Comparison of ENCODE assay signal across 19 cellular contexts in genomic region chr16:21957687-21958346, GRCh38. TPM values are rescaled to one million over a fixed set of nuclear protein-coding genes. Genes with fewer than 3 reads are reported as not detected.
DNase-seq lines count a peak whose midpoint lies in the region; ATAC-seq and TF ChIP-seq lines count a peak whose summit lies in the region.
"Had no signal": no experiment of that assay in that cellular context is flagged by ENCODE, and none has a peak within 500 bp of the region (broad histone marks: within the 10 kb centered on the region; RNA-seq: fewer than 3 reads in every experiment).

No MANE protein-coding gene starts in this region.

- no peak overlapping the region for H3K27ac Mint-ChIP-seq in CD4-positive, alpha-beta T cell
- peak overlapping the region; percentile 12 for H3K27ac Mint-ChIP-seq in CD8-positive, alpha-beta T cell
- peak overlapping the region; percentile 15 for H3K27ac Mint-ChIP-seq in activated T-helper 1 cell treated with anti-CD3 and anti-CD28 coated beads, Interleukin-12 subunit alpha, Interleukin-12 subunit beta, Interleukin-2, Interleukin-4 antibody, amounts not matched to agents 30 ng/mL and 10 ng/mL and 1 ng/mL, durations not matched to agents 14 hours and 24 hours and 36 hours
- peak overlapping the region in 3 of 9 donors; percentile 2 to 49 (median 21) for H3K27ac Mint-ChIP-seq in naive thymus-derived CD4-positive, alpha-beta T cell
- no peak overlapping the region for H3K27ac Mint-ChIP-seq in chondrocyte (ENCODE audit: unreplicated experiment)
- H3K27ac Mint-ChIP-seq: HFFc6 had no signal

- H3K4me1 Mint-ChIP-seq in CD4-positive, alpha-beta T cell (ENCODE audit: low read depth), result peaks cover 36% of the 10 kb centered on the region
- H3K4me1 Mint-ChIP-seq in CD8-positive, alpha-beta T cell (ENCODE audit: low read depth), result peaks cover 44% of the 10 kb centered on the region
- H3K4me1 Mint-ChIP-seq in activated T-helper 1 cell treated with anti-CD3 and anti-CD28 coated beads, Interleukin-12 subunit alpha, Interleukin-12 subunit beta, Interleukin-2, Interleukin-4 antibody, amounts not matched to agents 30 ng/mL and 10 ng/mL and 1 ng/mL, durations not matched to agents 14 hours and 24 hours and 36 hours (ENCODE audit: low read depth), result peaks cover 32% of the 10 kb centered on the region
- peaks cover 28 to 54% (median 42%) of the 10 kb centered on the region in 7 donors for H3K4me1 Mint-ChIP-seq in naive thymus-derived CD4-positive, alpha-beta T cell
- peaks cover 16% of the 10 kb centered on the region for H3K4me1 Mint-ChIP-seq in chondrocyte (ENCODE audit: low read depth)

- TF ChIP-seq CTCF in CD4-positive, alpha-beta T cell (IDR thresholded peaks at IDR 0.05), result no peak
- TF ChIP-seq CTCF in CD8-positive, alpha-beta T cell (IDR thresholded peaks at IDR 0.05), result no peak
- TF ChIP-seq CTCF in chondrocyte (IDR thresholded peaks at IDR 0.05), result no peak

- no peaks in the 10 kb centered on the region for H3K9me3 Mint-ChIP-seq in CD4-positive, alpha-beta T cell
- H3K9me3 Mint-ChIP-seq in CD8-positive, alpha-beta T cell, result no peaks in the 10 kb centered on the region
- H3K9me3 Mint-ChIP-seq in activated T-helper 1 cell treated with anti-CD3 and anti-CD28 coated beads, Interleukin-12 subunit alpha, Interleukin-12 subunit beta, Interleukin-2, Interleukin-4 antibody, amounts not matched to agents 30 ng/mL and 10 ng/mL and 1 ng/mL, durations not matched to agents 14 hours and 24 hours and 36 hours, result no peaks in the 10 kb centered on the region
- peaks cover 0 to 1% (median 0%) of the 10 kb centered on the region in 11 donors for H3K9me3 Mint-ChIP-seq in naive thymus-derived CD4-positive, alpha-beta T cell
- H3K9me3 Mint-ChIP-seq in chondrocyte (ENCODE audit: low read depth), result no peaks in the 10 kb centered on the region
- H3K9me3 Mint-ChIP-seq: HFFc6 had no signal

- H3K36me3 ChIP-seq in CD8-positive, alpha-beta T cell (ENCODE audit: insufficient read depth, low read length), result peaks cover 50% of the 10 kb centered on the region
- peaks cover 23 to 58% (median 39%) of the 10 kb centered on the region in 3 experiments for H3K36me3 ChIP-seq in naive thymus-derived CD4-positive, alpha-beta T cell (ENCODE audit: control insufficient read depth in 2 of 3, insufficient read depth in 3 of 3, low read length in 3 of 3)
- H3K36me3 ChIP-seq in HAP-1 (replicated peaks), result peaks cover 58% of the 10 kb centered on the region

- peaks cover 18% of the 10 kb centered on the region for H3K4me1 ChIP-seq in CD8-positive, alpha-beta T cell (ENCODE audit: insufficient read depth, low read length)
- H3K4me1 ChIP-seq in naive thymus-derived CD4-positive, alpha-beta T cell (ENCODE audit: control insufficient read depth in 2 of 2, insufficient read depth in 2 of 2, low read length in 2 of 2), result peaks cover 13% of the 10 kb centered on the region in 2 donors
- peaks cover 4% of the 10 kb centered on the region; the same call in 1 of the 2 replicates for H3K4me1 ChIP-seq in HAP-1
- H3K4me1 ChIP-seq: SJCRH30 had no signal

- no peak overlapping the region for H3K4me3 ChIP-seq in CD8-positive, alpha-beta T cell (ENCODE audit: low read depth, low read length)
- no peak overlapping the region for H3K4me3 ChIP-seq in naive thymus-derived CD4-positive, alpha-beta T cell (ENCODE audit: low read length)
- H3K4me3 ChIP-seq in HAP-1, result no peak overlapping the region
- H3K4me3 ChIP-seq: K562, MG63, SJCRH30 had no signal

- H3K27ac ChIP-seq in CD4-positive, alpha-beta T cell (ENCODE audit: low read depth, low read length), result no peak overlapping the region
- H3K27ac ChIP-seq in CD8-positive, alpha-beta T cell (ENCODE audit: low read depth, low read length), result no peak overlapping the region
- H3K27ac ChIP-seq in naive thymus-derived CD4-positive, alpha-beta T cell (ENCODE audit: low read depth, low read length), result peak overlapping the region; percentile 3
- H3K27ac ChIP-seq: RWPE1, SJCRH30 had no signal

- H3K27me3 Mint-ChIP-seq in CD4-positive, alpha-beta T cell, result no peaks in the 10 kb centered on the region
- H3K27me3 Mint-ChIP-seq in CD8-positive, alpha-beta T cell (ENCODE audit: low read depth), result no peaks in the 10 kb centered on the region
- no peaks in the 10 kb centered on the region for H3K27me3 Mint-ChIP-seq in activated T-helper 1 cell treated with anti-CD3 and anti-CD28 coated beads, Interleukin-12 subunit alpha, Interleukin-12 subunit beta, Interleukin-2, Interleukin-4 antibody, amounts not matched to agents 30 ng/mL and 10 ng/mL and 1 ng/mL, durations not matched to agents 14 hours and 24 hours and 36 hours (ENCODE audit: insufficient read depth)
- no peaks in the 10 kb centered on the region for H3K27me3 Mint-ChIP-seq in naive thymus-derived CD4-positive, alpha-beta T cell
- no peaks in the 10 kb centered on the region for H3K27me3 Mint-ChIP-seq in chondrocyte (ENCODE audit: low read depth)

- intact Hi-C loops in CD4-positive, alpha-beta T cell (cut with DNase I, micrococcal nuclease), result loop anchor here in 1 of 2 experiments (10.0 kb wide), 1 partner anchor 1597 kb away; the partner anchor contains the start of genes EARS2 and UBFD1
- intact Hi-C loops in CD8-positive, alpha-beta T cell (cut with DNase I, micrococcal nuclease), result loop anchor here in 1 of 2 experiments (2.0 to 10.0 kb wide), 3 partner anchors 19 to 1597 kb away; partner anchors contain the start of genes EARS2, UBFD1 and USP31
- intact Hi-C loops in activated T-helper 1 cell treated with anti-CD3 and anti-CD28 coated beads, Interleukin-12 subunit alpha, Interleukin-12 subunit beta, Interleukin-2, Interleukin-4 antibody, amounts not matched to agents 30 ng/mL and 10 ng/mL and 1 ng/mL, durations not matched to agents 14 hours and 24 hours and 36 hours (cut with micrococcal nuclease), result no loop called here
- intact Hi-C loops in naive thymus-derived CD4-positive, alpha-beta T cell (cut with micrococcal nuclease), result loop anchor here in 1 of 2 donors (10.0 kb wide), 2 partner anchors 293 to 453 kb away; partner anchors contain the start of gene OTOA

- CTCF ChIA-PET in CD4-positive, alpha-beta T cell (lab: Charles Lee), result interaction anchor here (0.6 to 0.9 kb wide), 2 partner anchors 52 to 231 kb away, joined by 3 read pairs; no protein-coding TSS in a partner anchor
- CTCF ChIA-PET in CD8-positive, alpha-beta T cell (lab: Charles Lee), result interaction anchor here (2.0 kb wide), 1 partner anchor 11 kb away, joined by 4 read pairs; no protein-coding TSS in a partner anchor
- CTCF ChIA-PET in naive thymus-derived CD4-positive, alpha-beta T cell (lab: Charles Lee), result no interaction called here

- no peak for DNase-seq in CD4-positive, alpha-beta T cell
- no peak for DNase-seq in CD8-positive, alpha-beta T cell
- DNase-seq in activated T-helper 1 cell treated with anti-CD3 and anti-CD28 coated beads, Interleukin-12 subunit alpha, Interleukin-12 subunit beta, Interleukin-2, Interleukin-4 antibody, amounts not matched to agents 30 ng/mL and 10 ng/mL and 1 ng/mL, durations not matched to agents 14 hours and 24 hours and 36 hours (ENCODE audit: low spot score), result no peak
- DNase-seq in naive thymus-derived CD4-positive, alpha-beta T cell, result no peak
- DNase-seq in KBM-7 (no peak), HAP-1 (ENCODE audit: low spot score in 2 of 2) (no peak), chondrocyte (ENCODE audit: low spot score) (no peak)
- DNase-seq: COR-L47, GOT3, HFFc6, MG63, NCI-H1092 treated with DMSO at 0.1 percent for 48 hours, NCI-H1694 treated with DMSO at 0.1 percent for 48 hours, NCI-H446, SJCRH30 had no signal

- POLR2A ChIA-PET in CD4-positive, alpha-beta T cell (lab: Charles Lee), result no interaction called here
- POLR2A ChIA-PET in CD8-positive, alpha-beta T cell (lab: Charles Lee), result no interaction called here
- POLR2A ChIA-PET in naive thymus-derived CD4-positive, alpha-beta T cell (lab: Charles Lee), result interaction anchor here (0.6 kb wide), 1 partner anchor 446 kb away, joined by 3 read pairs; no protein-coding TSS in a partner anchor

- peaks cover 79% of the 10 kb centered on the region for H3K36me3 Mint-ChIP-seq in CD4-positive, alpha-beta T cell (ENCODE audit: low read depth)
- H3K36me3 Mint-ChIP-seq in CD8-positive, alpha-beta T cell, result peaks cover 77% of the 10 kb centered on the region
- peaks cover 45% of the 10 kb centered on the region for H3K36me3 Mint-ChIP-seq in activated T-helper 1 cell treated with anti-CD3 and anti-CD28 coated beads, Interleukin-12 subunit alpha, Interleukin-12 subunit beta, Interleukin-2, Interleukin-4 antibody, amounts not matched to agents 30 ng/mL and 10 ng/mL and 1 ng/mL, durations not matched to agents 14 hours and 24 hours and 36 hours (ENCODE audit: low read depth)
- peaks cover 17 to 35% (median 28%) of the 10 kb centered on the region in 5 donors for H3K36me3 Mint-ChIP-seq in naive thymus-derived CD4-positive, alpha-beta T cell
- peaks cover 26% of the 10 kb centered on the region for H3K36me3 Mint-ChIP-seq in chondrocyte (ENCODE audit: low read depth)

- no peaks in the 10 kb centered on the region for H3K9me3 ChIP-seq in CD4-positive, alpha-beta T cell (ENCODE audit: control insufficient read depth, low read length)
- H3K9me3 ChIP-seq in CD8-positive, alpha-beta T cell (ENCODE audit: low read length), result no peaks in the 10 kb centered on the region
- no peaks in the 10 kb centered on the region for H3K9me3 ChIP-seq in naive thymus-derived CD4-positive, alpha-beta T cell (ENCODE audit: control insufficient read depth in 2 of 3, low read length in 3 of 3)
- H3K9me3 ChIP-seq in HAP-1, result no peaks in the 10 kb centered on the region
- H3K9me3 ChIP-seq: MG63, SJCRH30 had no signal

- H3K4me3 Mint-ChIP-seq in CD4-positive, alpha-beta T cell, result peak overlapping the region; percentile 42
- no peak overlapping the region for H3K4me3 Mint-ChIP-seq in CD8-positive, alpha-beta T cell
- H3K4me3 Mint-ChIP-seq in activated T-helper 1 cell treated with anti-CD3 and anti-CD28 coated beads, Interleukin-12 subunit alpha, Interleukin-12 subunit beta, Interleukin-2, Interleukin-4 antibody, amounts not matched to agents 30 ng/mL and 10 ng/mL and 1 ng/mL, durations not matched to agents 14 hours and 24 hours and 36 hours, result no peak overlapping the region
- H3K4me3 Mint-ChIP-seq in naive thymus-derived CD4-positive, alpha-beta T cell, result no peak overlapping the region
- H3K4me3 Mint-ChIP-seq in chondrocyte (ENCODE audit: unreplicated experiment), result no peak overlapping the region
- H3K4me3 Mint-ChIP-seq: HFFc6 had no signal

- no peak for ATAC-seq in CD4-positive, alpha-beta T cell (ENCODE audit: poor library complexity)
- no peak for ATAC-seq in CD8-positive, alpha-beta T cell
- no peak for ATAC-seq in naive thymus-derived CD4-positive, alpha-beta T cell
- no peak for ATAC-seq in GM21576 (IDR thresholded peaks at IDR 0.05; ENCODE audit: unreplicated experiment)
- ATAC-seq: K562 had no signal

- H3K27me3 ChIP-seq in CD4-positive, alpha-beta T cell (ENCODE audit: control insufficient read depth, insufficient read depth, low read length), result no peaks in the 10 kb centered on the region
- H3K27me3 ChIP-seq in CD8-positive, alpha-beta T cell (ENCODE audit: insufficient read depth, low read length), result no peaks in the 10 kb centered on the region
- H3K27me3 ChIP-seq in naive thymus-derived CD4-positive, alpha-beta T cell (ENCODE audit: control insufficient read depth in 2 of 2, insufficient read depth in 2 of 2, low read length in 2 of 2), result no peaks in the 10 kb centered on the region
- H3K27me3 ChIP-seq in HAP-1 (ENCODE audit: low read depth), result no peaks in the 10 kb centered on the region
- H3K27me3 ChIP-seq: MG63, SJCRH30 had no signal

- in situ Hi-C loops in KBM-7 (cut with MboI; ENCODE audit: low pct_unique_long_range_greater_than_20kb, low sequenced_read_pairs), result no loop called here
- in situ Hi-C loops in HAP-1 (cut with MboI; ENCODE audit: low sequenced_read_pairs), result no loop called here

RNA-seq across cellular contexts. Expression of gene UQCRC2, which starts 4.7 kb away (rescaled TPM):
- 100 to 1,000 TPM; 142 to 146 TPM for total RNA-seq in CD4-positive, alpha-beta T cell
- 100 to 1,000 TPM; 177 to 186 TPM for total RNA-seq in CD8-positive, alpha-beta T cell
- total RNA-seq in activated T-helper 1 cell treated with anti-CD3 and anti-CD28 coated beads, Interleukin-12 subunit alpha, Interleukin-12 subunit beta, Interleukin-2, Interleukin-4 antibody, amounts not matched to agents 30 ng/mL and 10 ng/mL and 1 ng/mL, durations not matched to agents 14 hours and 24 hours and 36 hours, result 235 and 260 TPM in 2 replicates
- total RNA-seq in naive thymus-derived CD4-positive, alpha-beta T cell, result 100 to 1,000 TPM; 158 to 227 (median 180) TPM
- 100 to 1,000 TPM; 176 to 188 TPM for polyA plus RNA-seq in naive thymus-derived CD4-positive, alpha-beta T cell
- total RNA-seq in chondrocyte, result 144 to 176 TPM (median 154 TPM) in 3 replicates

RNA-seq across cellular contexts. Expression of gene PDZD9, which starts 43.1 kb away (rescaled TPM):
- not detected for total RNA-seq in CD4-positive, alpha-beta T cell
- not detected for total RNA-seq in CD8-positive, alpha-beta T cell
- not detected in 2 replicates for total RNA-seq in activated T-helper 1 cell treated with anti-CD3 and anti-CD28 coated beads, Interleukin-12 subunit alpha, Interleukin-12 subunit beta, Interleukin-2, Interleukin-4 antibody, amounts not matched to agents 30 ng/mL and 10 ng/mL and 1 ng/mL, durations not matched to agents 14 hours and 24 hours and 36 hours
- total RNA-seq in naive thymus-derived CD4-positive, alpha-beta T cell, result not detected
- polyA plus RNA-seq in naive thymus-derived CD4-positive, alpha-beta T cell, result under 1 TPM in 1 of 2 donors, not detected in 1; 0.36 TPM
- not detected in 3 replicates for total RNA-seq in chondrocyte
- total RNA-seq: HFFc6, K562, SJCRH30 had no signal
- polyA plus RNA-seq: BJ had no signal

RNA-seq across cellular contexts. Expression of gene MOSMO, which starts 50.1 kb away (rescaled TPM):
- 1 to 10 TPM; 2.3 to 2.8 TPM for total RNA-seq in CD4-positive, alpha-beta T cell
- 1 to 10 TPM; 2.4 TPM for total RNA-seq in CD8-positive, alpha-beta T cell
- total RNA-seq in activated T-helper 1 cell treated with anti-CD3 and anti-CD28 coated beads, Interleukin-12 subunit alpha, Interleukin-12 subunit beta, Interleukin-2, Interleukin-4 antibody, amounts not matched to agents 30 ng/mL and 10 ng/mL and 1 ng/mL, durations not matched to agents 14 hours and 24 hours and 36 hours, result 12.7 and 16.3 TPM in 2 replicates
- total RNA-seq in naive thymus-derived CD4-positive, alpha-beta T cell, result 10 to 100 TPM in 3 of 5 experiments, 1 to 10 TPM in 2; 8.5 to 24.0 (median 13.5) TPM
- 1 to 10 TPM; 2.8 to 3.4 TPM for polyA plus RNA-seq in naive thymus-derived CD4-positive, alpha-beta T cell
- total RNA-seq in chondrocyte, result 9.7 to 11.3 TPM (median 10.7 TPM) in 3 replicates

Comparison
In these comparisons a context has a peak if more than half of its experiments do, and no peak if none do; other contexts are left out.
1. H3K27ac Mint-ChIP-seq: peak in CD8-positive, alpha-beta T cell (single experiment) and activated T-helper 1 cell treated with anti-CD3 and anti-CD28 coated beads, Interleukin-12 subunit alpha, Interleukin-12 subunit beta, Interleukin-2, Interleukin-4 antibody, amounts not matched to agents 30 ng/mL and 10 ng/mL and 1 ng/mL, durations not matched to agents 14 hours and 24 hours and 36 hours (single experiment); none in CD4-positive, alpha-beta T cell (single experiment) and chondrocyte (single experiment).